ENCODE assay signal across 9 cellular contexts in the genomic region with DNA sequence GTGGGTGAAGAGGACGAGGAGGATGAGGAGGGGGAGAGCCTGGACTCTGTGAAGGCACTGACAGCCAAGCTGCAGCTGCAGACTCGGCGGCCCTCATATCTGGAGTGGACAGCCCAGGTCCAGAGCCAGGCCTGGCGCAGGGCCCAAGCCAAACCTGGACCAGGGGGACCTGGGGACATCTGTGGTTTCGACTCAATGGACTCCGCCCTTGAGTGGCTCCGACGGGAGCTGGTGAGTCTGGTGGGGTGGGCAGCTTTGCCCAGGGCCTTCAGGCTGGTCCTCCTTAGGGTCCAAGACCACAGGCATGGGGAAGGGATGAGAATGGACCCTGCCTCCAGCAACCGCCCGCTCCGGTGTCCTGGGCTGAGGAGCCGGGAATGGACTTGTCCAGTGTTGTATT. TPM values are rescaled to one million over a fixed set of nuclear protein-coding genes. Genes with fewer than 3 reads are reported as not detected.
DNase-seq lines count a peak whose midpoint lies in the region; ATAC-seq and TF ChIP-seq lines count a peak whose summit lies in the region.
"Had no signal": no experiment of that assay in that cellular context is flagged by ENCODE, and none has a peak within 500 bp of the region (broad histone marks: within the 10 kb centered on the region; RNA-seq: fewer than 3 reads in every experiment).

No MANE protein-coding gene starts in this region.

- H3K27ac ChIP-seq in colonic mucosa = peak overlapping the region; percentile 63
- peak overlapping the region; percentile 91 for H3K27ac ChIP-seq in naive thymus-derived CD4-positive, alpha-beta T cell (ENCODE audit: low read depth, low read length)

- H3K27me3 ChIP-seq in colonic mucosa = no peaks in the 10 kb centered on the region
- no peaks in the 10 kb centered on the region for H3K27me3 ChIP-seq in naive thymus-derived CD4-positive, alpha-beta T cell (ENCODE audit: control insufficient read depth in 2 of 2, insufficient read depth in 2 of 2, low read length in 2 of 2)

- H3K27ac Mint-ChIP-seq in activated naive CD4-positive, alpha-beta T cell treated with anti-CD3 and anti-CD28 coated beads for 36 hours = peak overlapping the region; percentile 91
- peak overlapping the region; percentile 87 to 100 (median 97) for H3K27ac Mint-ChIP-seq in naive thymus-derived CD4-positive, alpha-beta T cell
- H3K27ac Mint-ChIP-seq in progenitor cell of endocrine pancreas = no peak overlapping the region

- H3K36me3 Mint-ChIP-seq in activated naive CD4-positive, alpha-beta T cell treated with anti-CD3 and anti-CD28 coated beads for 36 hours (ENCODE audit: low read depth) = peaks cover 10% of the 10 kb centered on the region
- peaks cover 7 to 16% (median 9%) of the 10 kb centered on the region in 5 donors for H3K36me3 Mint-ChIP-seq in naive thymus-derived CD4-positive, alpha-beta T cell
- no peaks in the 10 kb centered on the region for H3K36me3 Mint-ChIP-seq in progenitor cell of endocrine pancreas (ENCODE audit: insufficient read depth)

- no peak overlapping the region for H3K4me3 ChIP-seq in colonic mucosa
- no peak overlapping the region for H3K4me3 ChIP-seq in naive thymus-derived CD4-positive, alpha-beta T cell (ENCODE audit: low read length)

- H3K9me3 ChIP-seq in colonic mucosa = no peaks in the 10 kb centered on the region
- H3K9me3 ChIP-seq in naive thymus-derived CD4-positive, alpha-beta T cell (ENCODE audit: control insufficient read depth in 2 of 3, low read length in 3 of 3) = no peaks in the 10 kb centered on the region

- peaks cover 10% of the 10 kb centered on the region for H3K4me1 ChIP-seq in colonic mucosa
- peaks cover 37 to 54% of the 10 kb centered on the region in 2 donors for H3K4me1 ChIP-seq in naive thymus-derived CD4-positive, alpha-beta T cell (ENCODE audit: control insufficient read depth in 2 of 2, insufficient read depth in 2 of 2, low read length in 2 of 2)

- no peak for DNase-seq in activated naive CD4-positive, alpha-beta T cell treated with anti-CD3 and anti-CD28 coated beads for 36 hours
- DNase-seq in activated naive CD4-positive, alpha-beta T cell treated with anti-CD3 and anti-CD28 coated beads, Interleukin-2, amount 50 U/mL, for 16 hours = no peak
- DNase-seq in colonic mucosa (no peak), ureter (ENCODE audit: low spot score) (peak; percentile 50), progenitor cell of endocrine pancreas (ENCODE audit: low spot score, unreplicated experiment) (no peak), NCI-H2227 (lab: John Stamatoyannopoulos, UW; ENCODE audit: unreplicated experiment) (no peak), amniotic stem cell (lab: John Stamatoyannopoulos, UW) (no peak)
- DNase-seq in naive thymus-derived CD4-positive, alpha-beta T cell = no peak
- DNase-seq: midbrain had no signal

- no peak overlapping the region for H3K4me3 Mint-ChIP-seq in activated naive CD4-positive, alpha-beta T cell treated with anti-CD3 and anti-CD28 coated beads for 36 hours
- peak overlapping the region in 9 of 10 donors; percentile 38 to 100 (median 92) for H3K4me3 Mint-ChIP-seq in naive thymus-derived CD4-positive, alpha-beta T cell
- no peak overlapping the region for H3K4me3 Mint-ChIP-seq in progenitor cell of endocrine pancreas (ENCODE audit: low read depth)

- no peak for ATAC-seq in naive thymus-derived CD4-positive, alpha-beta T cell

- POLR2A ChIA-PET in naive thymus-derived CD4-positive, alpha-beta T cell (lab: Charles Lee) = interaction anchor here (0.7 to 28.2 kb wide), 10 partner anchors 0 to 97 kb away, joined by 3 to 738 read pairs (median 24); partner anchors contain the start of genes FAM167B, HDAC1, LCK and MARCKSL1

- CTCF ChIA-PET in activated naive CD4-positive, alpha-beta T cell treated with anti-CD3 and anti-CD28 coated beads for 36 hours (lab: Charles Lee) = interaction anchor here (1.2 to 4.7 kb wide), 10 partner anchors 7 to 105 kb away, joined by 4 to 42 read pairs (median 4); no protein-coding TSS in a partner anchor
- CTCF ChIA-PET in naive thymus-derived CD4-positive, alpha-beta T cell (lab: Charles Lee) = interaction anchor here (0.6 to 4.6 kb wide), 10 partner anchors 10 to 70 kb away, joined by 4 to 32 read pairs (median 5); no protein-coding TSS in a partner anchor

- no peaks in the 10 kb centered on the region for H3K9me3 Mint-ChIP-seq in activated naive CD4-positive, alpha-beta T cell treated with anti-CD3 and anti-CD28 coated beads for 36 hours
- H3K9me3 Mint-ChIP-seq in naive thymus-derived CD4-positive, alpha-beta T cell = peaks cover 0 to 2% (median 0%) of the 10 kb centered on the region in 11 donors
- no peaks in the 10 kb centered on the region for H3K9me3 Mint-ChIP-seq in progenitor cell of endocrine pancreas (ENCODE audit: low read depth)

- H3K36me3 ChIP-seq in colonic mucosa = no peaks in the 10 kb centered on the region
- H3K36me3 ChIP-seq in naive thymus-derived CD4-positive, alpha-beta T cell (ENCODE audit: control insufficient read depth in 2 of 3, insufficient read depth in 3 of 3, low read length in 3 of 3) = peaks cover 0 to 14% (median 0%) of the 10 kb centered on the region in 3 experiments

- TF ChIP-seq CTCF in colonic mucosa (IDR thresholded peaks at IDR 0.05) (no peak), progenitor cell of endocrine pancreas (IDR thresholded peaks at IDR 0.05; ENCODE audit: unreplicated experiment) (no peak)

- H3K4me1 Mint-ChIP-seq in activated naive CD4-positive, alpha-beta T cell treated with anti-CD3 and anti-CD28 coated beads for 36 hours (ENCODE audit: low read depth) = peaks cover 48% of the 10 kb centered on the region
- H3K4me1 Mint-ChIP-seq in naive thymus-derived CD4-positive, alpha-beta T cell = peaks cover 35 to 59% (median 53%) of the 10 kb centered on the region in 7 donors
- peaks cover 13% of the 10 kb centered on the region for H3K4me1 Mint-ChIP-seq in progenitor cell of endocrine pancreas (ENCODE audit: low read depth)

- H3K27me3 Mint-ChIP-seq in activated naive CD4-positive, alpha-beta T cell treated with anti-CD3 and anti-CD28 coated beads for 36 hours (ENCODE audit: low read depth) = no peaks in the 10 kb centered on the region
- peaks cover 0 to 2% (median 0%) of the 10 kb centered on the region in 5 donors for H3K27me3 Mint-ChIP-seq in naive thymus-derived CD4-positive, alpha-beta T cell
- peaks cover 7% of the 10 kb centered on the region for H3K27me3 Mint-ChIP-seq in progenitor cell of endocrine pancreas

- H3K9ac ChIP-seq in colonic mucosa (ENCODE audit: low read depth in 2 of 2, low read length in 2 of 2) = no peak overlapping the region

- intact Hi-C loops in activated naive CD4-positive, alpha-beta T cell treated with anti-CD3 and anti-CD28 coated beads for 36 hours (cut with micrococcal nuclease) = no loop called here
- intact Hi-C loops in colonic mucosa (cut with DNase I) = loop anchor here (10.0 kb wide), 1 partner anchor 87 kb away; the partner anchor contains the start of gene MARCKSL1
- intact Hi-C loops in naive thymus-derived CD4-positive, alpha-beta T cell (cut with micrococcal nuclease) = no loop called here

RNA-seq across cellular contexts. Expression of gene FAM167B, which starts 0.4 kb away (rescaled TPM):
- under 1 TPM; 0.38 to 0.42 TPM for total RNA-seq in activated naive CD4-positive, alpha-beta T cell treated with anti-CD3 and anti-CD28 coated beads for 36 hours
- 1 to 10 TPM; 4.2 to 5.5 TPM for total RNA-seq in colonic mucosa
- total RNA-seq in naive thymus-derived CD4-positive, alpha-beta T cell = 1 to 10 TPM in 3 of 5 experiments, under 1 TPM in 2; 0.48 to 2.0 (median 1.4) TPM
- not detected for polyA plus RNA-seq in naive thymus-derived CD4-positive, alpha-beta T cell
- total RNA-seq in ureter = 8.3 TPM
- total RNA-seq in progenitor cell of endocrine pancreas = 3.8 and 4.4 TPM in 2 replicates

RNA-seq across cellular contexts. Expression of gene LCK, which starts 3.6 kb away (rescaled TPM):
- 100 to 1,000 TPM; 156 to 164 TPM for total RNA-seq in activated naive CD4-positive, alpha-beta T cell treated with anti-CD3 and anti-CD28 coated beads for 36 hours
- total RNA-seq in colonic mucosa (10 to 100 TPM in 1 of 2 donors, 1 to 10 TPM in 1; 3.7 to 24.7 TPM), ureter (3.8 TPM), progenitor cell of endocrine pancreas (0.77 and 1.2 TPM in 2 replicates)
- total RNA-seq in naive thymus-derived CD4-positive, alpha-beta T cell = 100 to 1,000 TPM; 245 to 509 (median 469) TPM
- 1,000 to 10,000 TPM in 1 of 2 donors, 100 to 1,000 TPM in 1; 897 to 1,109 TPM for polyA plus RNA-seq in naive thymus-derived CD4-positive, alpha-beta T cell

RNA-seq across cellular contexts. Expression of gene EIF3I, which starts 25.2 kb away (rescaled TPM):
- total RNA-seq in activated naive CD4-positive, alpha-beta T cell treated with anti-CD3 and anti-CD28 coated beads for 36 hours = 100 to 1,000 TPM; 382 to 391 TPM
- total RNA-seq in colonic mucosa (100 to 1,000 TPM; 142 to 264 TPM), ureter (171 TPM), progenitor cell of endocrine pancreas (143 and 145 TPM in 2 replicates)
- total RNA-seq in naive thymus-derived CD4-positive, alpha-beta T cell = 100 to 1,000 TPM in 3 of 5 experiments, 10 to 100 TPM in 2; 82.6 to 182 (median 104) TPM
- polyA plus RNA-seq in naive thymus-derived CD4-positive, alpha-beta T cell = 100 to 1,000 TPM; 185 to 189 TPM

RNA-seq across cellular contexts. Expression of gene TMEM234, which starts 25.3 kb away (rescaled TPM):
- 1 to 10 TPM; 5.1 to 6.4 TPM for total RNA-seq in activated naive CD4-positive, alpha-beta T cell treated with anti-CD3 and anti-CD28 coated beads for 36 hours
- 10 to 100 TPM; 20.3 to 27.0 TPM for total RNA-seq in colonic mucosa
- 10 to 100 TPM; 15.9 to 29.6 (median 21.4) TPM for total RNA-seq in naive thymus-derived CD4-positive, alpha-beta T cell
- 1 to 10 TPM; 5.9 to 6.1 TPM for polyA plus RNA-seq in naive thymus-derived CD4-positive, alpha-beta T cell
- 45.9 TPM for total RNA-seq in ureter
- total RNA-seq in progenitor cell of endocrine pancreas = 43.2 and 49.2 TPM in 2 replicates

RNA-seq across cellular contexts. Expression of gene DCDC2B, which starts 38.6 kb away (rescaled TPM):
- total RNA-seq in activated naive CD4-positive, alpha-beta T cell treated with anti-CD3 and anti-CD28 coated beads for 36 hours = not detected
- total RNA-seq in colonic mucosa = not detected
- total RNA-seq in naive thymus-derived CD4-positive, alpha-beta T cell = not detected
- under 1 TPM in 1 of 2 donors, not detected in 1; 0.25 TPM for polyA plus RNA-seq in naive thymus-derived CD4-positive, alpha-beta T cell
- total RNA-seq in ureter = not detected
- not detected in 2 replicates for total RNA-seq in progenitor cell of endocrine pancreas

Comparison
In these comparisons a context has a peak if more than half of its experiments do, and no peak if none do; other contexts are left out.
1. H3K4me3 Mint-ChIP-seq: peak in naive thymus-derived CD4-positive, alpha-beta T cell (9 of 10); none in activated naive CD4-positive, alpha-beta T cell treated with anti-CD3 and anti-CD28 coated beads for 36 hours (single experiment) and progenitor cell of endocrine pancreas (single experiment).
2. RNA of gene LCK, which starts 3.6 kb away (total RNA-seq): 245 to 509 TPM in naive thymus-derived CD4-positive, alpha-beta T cell and 156 to 164 TPM in activated naive CD4-positive, alpha-beta T cell treated with anti-CD3 and anti-CD28 coated beads for 36 hours; 3.7 to 24.7 TPM in colonic mucosa, 3.8 TPM in ureter (single experiment) and 0.77 to 1.2 TPM in progenitor cell of endocrine pancreas; every median in the first group is over 4 times any median in the second.